In genomic region chr17:40854175-40854814, GRCh38 we compare ENCODE assay signal across 8 cellular contexts. TPM values are rescaled to one million over a fixed set of nuclear protein-coding genes. Genes with fewer than 3 reads are reported as not detected.
A peak's percentile ranks its signal among the peaks of the same experiment; 100 is the strongest.
DNase-seq lines count a peak whose midpoint lies in the region; ATAC-seq and TF ChIP-seq lines count a peak whose summit lies in the region.
"Had no signal": no experiment of that assay in that cellular context is flagged by ENCODE, and none has a peak within 500 bp of the region (broad histone marks: within the 10 kb centered on the region; RNA-seq: fewer than 3 reads in every experiment).

No MANE protein-coding gene starts in this region.

- no peaks in the 10 kb centered on the region for H3K36me3 ChIP-seq in BJ (ENCODE audit: control insufficient read depth, insufficient read depth, low read length)

- POLR2A ChIA-PET in BJ (lab: Charles Lee): no interaction called here

- DNase-seq in BJ (ENCODE audit: low read depth): peak; percentile 87
- peak; percentile 90 for DNase-seq in RKO (ENCODE audit: low spot score)
- DNase-seq in iris pigment epithelial cell (ENCODE audit: low read depth): peak; percentile 94
- DNase-seq: activated naive CD8-positive, alpha-beta T cell treated with anti-CD3 and anti-CD28 coated beads for 36 hours; DMS 273 treated with DMSO at 0.1 percent for 48 hours had no signal

- no peak for TF ChIP-seq CTCF in BJ (IDR thresholded peaks at IDR 0.05; ENCODE audit: insufficient read depth, low read depth, low read length)

- ATAC-seq in GM18867 (IDR thresholded peaks at IDR 0.05; ENCODE audit: unreplicated experiment) (no peak), GM18873 (IDR thresholded peaks at IDR 0.05; ENCODE audit: low FRiP score, unreplicated experiment) (no peak), GM18511 (IDR thresholded peaks at IDR 0.05; ENCODE audit: unreplicated experiment) (no peak)

- H3K27me3 ChIP-seq in BJ (ENCODE audit: control insufficient read depth, insufficient read depth, low read length): no peaks in the 10 kb centered on the region

- CTCF ChIA-PET in BJ (lab: Yijun Ruan, JAX): interaction anchor here (0.7 to 9.8 kb wide), 10 partner anchors 9 to 810 kb away, joined by 3 to 217 read pairs (median 22); no protein-coding TSS in a partner anchor

- no peak overlapping the region for H3K4me3 ChIP-seq in BJ (ENCODE audit: low read depth, low read length)

RNA-seq across cellular contexts. Expression of gene KRT12, which starts 12.7 kb away (rescaled TPM):
- not detected in 2 replicates for polyA plus RNA-seq in BJ (2011; rRNA removed)
- not detected in 2 replicates for polyA minus RNA-seq in BJ (2011; rRNA and poly(A)+ RNA removed)

RNA-seq across cellular contexts. Expression of gene KRT20, which starts 30.7 kb away (rescaled TPM):
- polyA plus RNA-seq in BJ (2011; rRNA removed): not detected in 2 replicates
- polyA minus RNA-seq in BJ (2011; rRNA and poly(A)+ RNA removed): not detected in 2 replicates

RNA-seq across cellular contexts. Expression of gene KRT10, which starts 31.9 kb away (rescaled TPM):
- polyA plus RNA-seq in BJ (2011; rRNA removed): 6.4 and 16.1 TPM in 2 replicates
- polyA minus RNA-seq in BJ (2011; rRNA and poly(A)+ RNA removed): 0.24 and 0.62 TPM in 2 replicates

RNA-seq across cellular contexts. Expression of gene KRT28, which starts 54.5 kb away (rescaled TPM):
- polyA plus RNA-seq in BJ (2011; rRNA removed): not detected in 2 replicates
- not detected in 2 replicates for polyA minus RNA-seq in BJ (2011; rRNA and poly(A)+ RNA removed)
